Comparison of ENCODE assay signal across 12 cellular contexts in genomic region chr5:72067682-72068470, GRCh38. TPM values are rescaled to one million over a fixed set of nuclear protein-coding genes. Genes with fewer than 3 reads are reported as not detected.
DNase-seq lines count a peak whose midpoint lies in the region; ATAC-seq and TF ChIP-seq lines count a peak whose summit lies in the region.
"Had no signal": no experiment of that assay in that cellular context is flagged by ENCODE, and none has a peak within 500 bp of the region (broad histone marks: within the 10 kb centered on the region; RNA-seq: fewer than 3 reads in every experiment).

No MANE protein-coding gene starts in this region.

- no peak for ATAC-seq in HG02885 (IDR thresholded peaks at IDR 0.05; ENCODE audit: poor library complexity, unreplicated experiment)
- ATAC-seq: activated T-cell treated with anti-CD3 and anti-CD28 coated beads, Interleukin-2, amount 50 U/mL, for 72 hours had no signal

- H3K36me3 Mint-ChIP-seq in endothelial cell (ENCODE audit: low read depth, unreplicated experiment), result no peaks in the 10 kb centered on the region

- in situ Hi-C loops in astrocyte of the spinal cord (cut with HindIII; ENCODE audit: low sequenced_read_pairs), result no loop called here

- no peak overlapping the region for H3K27ac Mint-ChIP-seq in endothelial cell (ENCODE audit: unreplicated experiment)
- H3K27ac Mint-ChIP-seq: activated T-cell treated with anti-CD3 and anti-CD28 coated beads, Interleukin-2, amount 50 U/mL, for 72 hours; T-helper 1 cell treated with Interleukin-12 subunit alpha and Interleukin-12 subunit beta and Interleukin-4 antibody, amounts not matched to agents 30 μg/mL and 1 μg/mL, for 36 hours had no signal

- no peaks in the 10 kb centered on the region for H3K9me3 Mint-ChIP-seq in endothelial cell (ENCODE audit: unreplicated experiment)
- H3K9me3 Mint-ChIP-seq: activated T-cell treated with anti-CD3 and anti-CD28 coated beads, Interleukin-2, amount 50 U/mL, for 72 hours; T-helper 1 cell treated with Interleukin-12 subunit alpha and Interleukin-12 subunit beta and Interleukin-4 antibody, amounts not matched to agents 30 μg/mL and 1 μg/mL, for 36 hours had no signal

- peaks cover 4% of the 10 kb centered on the region for H3K4me1 Mint-ChIP-seq in endothelial cell (ENCODE audit: unreplicated experiment)

- no peaks in the 10 kb centered on the region for H3K27me3 ChIP-seq in kidney epithelial cell (ENCODE audit: control insufficient read depth, insufficient read depth, low read length)

- H3K4me3 Mint-ChIP-seq in endothelial cell (ENCODE audit: unreplicated experiment), result no peak overlapping the region
- H3K4me3 Mint-ChIP-seq: activated T-cell treated with anti-CD3 and anti-CD28 coated beads, Interleukin-2, amount 50 U/mL, for 72 hours; T-helper 1 cell treated with Interleukin-12 subunit alpha and Interleukin-12 subunit beta and Interleukin-4 antibody, amounts not matched to agents 30 μg/mL and 1 μg/mL, for 36 hours had no signal

- H3K4me3 ChIP-seq in AG09309 (ENCODE audit: control insufficient read depth, low read depth, low read length), result no peak overlapping the region
- H3K4me3 ChIP-seq in astrocyte of the spinal cord (ENCODE audit: low read depth, low read length), result no peak overlapping the region
- H3K4me3 ChIP-seq in kidney epithelial cell (ENCODE audit: low read depth, low read length), result no peak overlapping the region

- TF ChIP-seq CTCF in AG09309 (IDR thresholded peaks at IDR 0.05; ENCODE audit: control insufficient read depth, insufficient read depth, low read depth, low read length, missing control alignments) (no peak), astrocyte of the spinal cord (IDR thresholded peaks at IDR 0.05; ENCODE audit: low read depth, low read length) (no peak), kidney epithelial cell (IDR thresholded peaks at IDR 0.05; ENCODE audit: insufficient read depth, low read length, poor library complexity, severe bottlenecking) (no peak), endothelial cell (IDR thresholded peaks at IDR 0.05; ENCODE audit: unreplicated experiment) (no peak)

- H3K27me3 Mint-ChIP-seq in endothelial cell (ENCODE audit: unreplicated experiment), result peaks cover 2% of the 10 kb centered on the region

- DNase-seq in AG09309 (ENCODE audit: low read depth) (peak; percentile 58), HS-5 (ENCODE audit: low read depth) (peak; percentile 74), astrocyte of the spinal cord (ENCODE audit: low read depth, low spot score) (peak; percentile 88), kidney epithelial cell (ENCODE audit: low read depth) (peak; percentile 57), endothelial cell (ENCODE audit: low spot score) (no peak), OCI-M1 (lab: John Stamatoyannopoulos, UW) (no peak)
- no peak for DNase-seq in activated CD8-positive, alpha-beta memory T cell treated with anti-CD3 and anti-CD28 coated beads, Interleukin-2, amount 50 U/mL, for 4 hours
- DNase-seq: activated T-cell treated with anti-CD3 and anti-CD28 coated beads, Interleukin-2, amount 50 U/mL, for 72 hours; DMS79; NCI-H2227 treated with DMSO at 0.1 percent for 48 hours had no signal

- no peaks in the 10 kb centered on the region for H3K36me3 ChIP-seq in kidney epithelial cell (ENCODE audit: control insufficient read depth, insufficient read depth, low read length)

RNA-seq across cellular contexts. Expression of gene MAP1B, which starts 39.4 kb away (rescaled TPM):
- total RNA-seq in kidney epithelial cell, result 136 and 295 TPM in 2 replicates
- 251 TPM for total RNA-seq in endothelial cell (ENCODE audit: unreplicated experiment)

Comparison
In these comparisons a context has a peak if more than half of its experiments do, and no peak if none do; other contexts are left out.
1. DNase-seq: peak in AG09309 (single experiment), HS-5 (single experiment), astrocyte of the spinal cord (single experiment) and kidney epithelial cell (single experiment); none in endothelial cell (single experiment), activated CD8-positive, alpha-beta memory T cell treated with anti-CD3 and anti-CD28 coated beads, Interleukin-2, amount 50 U/mL, for 4 hours (single experiment) and OCI-M1 (single experiment).